ENCODE assay signal across 16 cellular contexts in genomic region chr20:38890497-38890818, GRCh38. TPM values are rescaled to one million over a fixed set of nuclear protein-coding genes. Genes with fewer than 3 reads are reported as not detected.
DNase-seq lines count a peak whose midpoint lies in the region; ATAC-seq, FAIRE-seq and TF ChIP-seq lines count a peak whose summit lies in the region.
"Had no signal": no experiment of that assay in that cellular context is flagged by ENCODE, and none has a peak within 500 bp of the region (broad histone marks: within the 10 kb centered on the region; RNA-seq: fewer than 3 reads in every experiment).

No MANE protein-coding gene starts in this region.

- no peak for DNase-seq in activated naive CD4-positive, alpha-beta T cell treated with anti-CD3 and anti-CD28 coated beads, Interleukin-2, amount 50 U/mL, for 72 hours (ENCODE audit: low spot score in 2 of 2)
- DNase-seq in activated naive CD4-positive, alpha-beta T cell treated with Interleukin-2 at 50 U/mL for 16 hours = no peak
- DNase-seq in RWPE2 (ENCODE audit: low spot score) (no peak), K562 (ENCODE audit: extremely low read depth in 1 of 4, low spot score in 3 of 4) (no peak), body of pancreas (no peak), right atrium auricular region (ENCODE audit: low spot score) (no peak)
- no peak for DNase-seq in stimulated activated naive CD8-positive, alpha-beta T cell treated with anti-CD3 and anti-CD28 coated beads, Interleukin-15, amount 100 ng/mL, for 72 hours
- DNase-seq: ACHN, endodermal cell had no signal

- no peaks in the 10 kb centered on the region for H3K9me3 Mint-ChIP-seq in activated naive CD4-positive, alpha-beta T cell treated with anti-CD3 and anti-CD28 coated beads, Interleukin-2, amount 50 U/mL, for 72 hours
- H3K9me3 Mint-ChIP-seq in stimulated activated naive CD8-positive, alpha-beta T cell treated with anti-CD3 and anti-CD28 coated beads, Interleukin-15, amount 100 ng/mL, for 72 hours = no peaks in the 10 kb centered on the region
- H3K9me3 Mint-ChIP-seq: brain, endodermal cell, GM23338 had no signal

- H4K20me1 ChIP-seq in K562 (replicated peaks; ENCODE audit: control insufficient read depth, insufficient read depth, low read length) = peaks cover 10% of the 10 kb centered on the region

- TF ChIP-seq EP300 in K562 (IDR thresholded peaks at IDR 0.05; ENCODE audit: low read length) = no peak

- no peak for TF ChIP-seq RAD21 in K562 (CRISPR knock-in tag; conservative IDR thresholded peaks at IDR 0.05 in 1 of 2, IDR thresholded peaks at IDR 0.05 in 1 of 2)

- no peak overlapping the region for H2AFZ ChIP-seq in K562 (ENCODE audit: low read depth, low read length)
- H2AFZ ChIP-seq: GM23338 had no signal

- no peak overlapping the region for H3K27ac ChIP-seq in RWPE2 (ENCODE audit: poor library complexity, severe bottlenecking)
- no peak overlapping the region for H3K27ac ChIP-seq in K562 (ENCODE audit: extremely low read depth, low read depth, low read length)
- no peak overlapping the region for H3K27ac ChIP-seq in body of pancreas
- H3K27ac ChIP-seq in right atrium auricular region = no peak overlapping the region
- H3K27ac ChIP-seq: HL-60, SK-N-MC had no signal

- H3K9me1 ChIP-seq in K562 (ENCODE audit: control insufficient read depth, insufficient read depth, low read length) = peaks cover 9% of the 10 kb centered on the region

- TF ChIP-seq CTCF in RWPE2 (IDR thresholded peaks at IDR 0.05; ENCODE audit: poor library complexity, severe bottlenecking) = no peak
- TF ChIP-seq CTCF in K562 (IDR thresholded peaks at IDR 0.05 in 2 of 3, conservative IDR thresholded peaks at IDR 0.05 in 1 of 3; ENCODE audit: insufficient read depth in 2 of 3, low read depth in 1 of 3, low read length in 3 of 3) = no peak
- no peak for TF ChIP-seq CTCF in body of pancreas (IDR thresholded peaks at IDR 0.05)
- TF ChIP-seq CTCF in right atrium auricular region (IDR thresholded peaks at IDR 0.05) = no peak

- peak overlapping the region in 1 of 2 donors; percentile 22 for H3K4me3 Mint-ChIP-seq in stimulated activated naive CD8-positive, alpha-beta T cell treated with anti-CD3 and anti-CD28 coated beads, Interleukin-15, amount 100 ng/mL, for 72 hours
- H3K4me3 Mint-ChIP-seq: brain, endodermal cell, GM23338 had no signal

- WGBS in K562 (ENCODE audit: insufficient coverage, low coverage, missing lambda C conversion rate) = 29% methylated on average over 3 of the region's 3 CpGs
- 54 to 68% methylated on average over 3 of the region's 3 CpGs for WGBS in body of pancreas, 2 donors

- CTCF ChIA-PET in K562 (lab: Yijun Ruan, JAX; ENCODE audit: low intra/inter-chr PET ratio) = interaction anchor here (0.9 kb wide), 1 partner anchor 244 kb away, joined by 4 read pairs; no protein-coding TSS in a partner anchor

- ATAC-seq in activated naive CD4-positive, alpha-beta T cell treated with anti-CD3 and anti-CD28 coated beads, Interleukin-2, amount 50 U/mL, for 72 hours = peak; percentile 45 to 73
- ATAC-seq in RWPE2 (ENCODE audit: low read depth) (peak; percentile 17; the same call in 2 of the 3 replicates), K562 (no peak), body of pancreas (no peak), HG02798 (IDR thresholded peaks at IDR 0.05; ENCODE audit: poor library complexity, unreplicated experiment) (no peak)
- peak; percentile 58 for ATAC-seq in stimulated activated naive CD8-positive, alpha-beta T cell treated with anti-CD3 and anti-CD28 coated beads, Interleukin-15, amount 100 ng/mL, for 72 hours
- ATAC-seq: GM23338 had no signal

- H3K36me3 Mint-ChIP-seq in activated naive CD4-positive, alpha-beta T cell treated with anti-CD3 and anti-CD28 coated beads, Interleukin-2, amount 50 U/mL, for 72 hours = peaks cover 0 to 14% of the 10 kb centered on the region in 2 donors
- H3K36me3 Mint-ChIP-seq: brain had no signal

- H3K4me3 ChIP-seq in RWPE2 (ENCODE audit: severe bottlenecking) (no peak overlapping the region), K562 (no peak overlapping the region), body of pancreas (no peak overlapping the region), right atrium auricular region (no peak overlapping the region)
- H3K4me3 ChIP-seq: GM23338, SK-N-MC, smooth muscle cell, tibial nerve had no signal

- no peak overlapping the region for H3K4me2 ChIP-seq in K562 (ENCODE audit: insufficient read depth, low read length)
- H3K4me2 ChIP-seq: GM23338, smooth muscle cell had no signal

- H3K36me3 ChIP-seq in RWPE2 (ENCODE audit: low read depth) (no peaks in the 10 kb centered on the region), K562 (ENCODE audit: control insufficient read depth, insufficient read depth, low read length) (no peaks in the 10 kb centered on the region), body of pancreas (replicated peaks in 1 of 2; ENCODE audit: insufficient read depth in 1 of 2, low read depth in 2 of 2) (no peaks in the 10 kb centered on the region), right atrium auricular region (no peaks in the 10 kb centered on the region)
- H3K36me3 ChIP-seq: tibial nerve had no signal

- H3K27me3 Mint-ChIP-seq in stimulated activated naive CD8-positive, alpha-beta T cell treated with anti-CD3 and anti-CD28 coated beads, Interleukin-15, amount 100 ng/mL, for 72 hours = no peaks in the 10 kb centered on the region

- no peaks in the 10 kb centered on the region for H3K27me3 ChIP-seq in RWPE2 (ENCODE audit: insufficient read depth, poor library complexity, severe bottlenecking)
- no peaks in the 10 kb centered on the region for H3K27me3 ChIP-seq in K562 (ENCODE audit: control insufficient read depth in 2 of 2, insufficient read depth in 2 of 2, low read length in 2 of 2)
- H3K27me3 ChIP-seq in body of pancreas = no peaks in the 10 kb centered on the region
- H3K27me3 ChIP-seq in right atrium auricular region = no peaks in the 10 kb centered on the region

- H3K79me2 ChIP-seq in K562 (ENCODE audit: control insufficient read depth, insufficient read depth, low read length) = no peaks in the 10 kb centered on the region

- H3K4me1 Mint-ChIP-seq in stimulated activated naive CD8-positive, alpha-beta T cell treated with anti-CD3 and anti-CD28 coated beads, Interleukin-15, amount 100 ng/mL, for 72 hours = peaks cover 71% of the 10 kb centered on the region

- in situ Hi-C loops in K562 (cut with MboI) = loop anchor here (10.0 kb wide), 1 partner anchor 246 kb away; no protein-coding TSS in a partner anchor

- no peaks in the 10 kb centered on the region for H3K4me1 ChIP-seq in RWPE2 (ENCODE audit: insufficient read depth, poor library complexity, severe bottlenecking)
- peaks cover 23 to 33% of the 10 kb centered on the region in 2 experiments for H3K4me1 ChIP-seq in K562 (replicated peaks in 1 of 2; ENCODE audit: control insufficient read depth in 2 of 2, insufficient read depth in 2 of 2, low read length in 2 of 2)
- H3K4me1 ChIP-seq in body of pancreas = peaks cover 16% of the 10 kb centered on the region
- H3K4me1 ChIP-seq in right atrium auricular region = peaks cover 0 to 10% of the 10 kb centered on the region in 2 donors

- H3K9me3 ChIP-seq in RWPE2 (ENCODE audit: severe bottlenecking) (no peaks in the 10 kb centered on the region), K562 (replicated peaks; ENCODE audit: control insufficient read depth, insufficient read depth, low read depth, low read length) (no peaks in the 10 kb centered on the region), body of pancreas (no peaks in the 10 kb centered on the region), right atrium auricular region (no peaks in the 10 kb centered on the region)
- H3K9me3 ChIP-seq: tibial nerve had no signal

- H3K27ac Mint-ChIP-seq in activated naive CD4-positive, alpha-beta T cell treated with anti-CD3 and anti-CD28 coated beads, Interleukin-2, amount 50 U/mL, for 72 hours = peak overlapping the region; percentile 63 to 89
- H3K27ac Mint-ChIP-seq in stimulated activated naive CD8-positive, alpha-beta T cell treated with anti-CD3 and anti-CD28 coated beads, Interleukin-15, amount 100 ng/mL, for 72 hours = peak overlapping the region; percentile 53 to 61
- H3K27ac Mint-ChIP-seq: endodermal cell, GM23338 had no signal

- BruUV-seq in K562 (replicated peaks; lab: Mats Ljungman, UMichigan) = no TSS peak

- H3K9ac ChIP-seq in K562 (ENCODE audit: insufficient read depth in 1 of 2, low read depth in 2 of 2, low read length in 2 of 2) = no peak overlapping the region

- FAIRE-seq in K562 (lab: Jason Lieb, UNC) = no peak

- intact Hi-C loops in K562 (cut with micrococcal nuclease) (loop anchor here (5.0 kb wide), 5 partner anchors 83 to 243 kb away; partner anchors contain the start of gene PPP1R16B), body of pancreas (cut with DNase I) (no loop called here)

- POLR2A ChIA-PET in K562 (lab: Yijun Ruan, JAX) = interaction anchor here (1.0 kb wide), 1 partner anchor 10 kb away, joined by 3 read pairs; no protein-coding TSS in a partner anchor

- no peak for TF ChIP-seq POLR2A in K562 (conservative IDR thresholded peaks at IDR 0.05)
- TF ChIP-seq POLR2A in body of pancreas (IDR thresholded peaks at IDR 0.05) = no peak

TF ChIP-seq in K562, 482 proteins besides CTCF, POLR2A, EP300 and RAD21:
- TF ChIP-seq ZKSCAN8 (CRISPR knock-in tag; IDR thresholded peaks at IDR 0.05) = peak; percentile 95
- TF ChIP-seq ZFP30 (CRISPR knock-in tag; IDR thresholded peaks at IDR 0.05; ENCODE audit: borderline replicate concordance) = no peak
- 0 out of 2 replicates have a peak, but pooled peaks have one; percentile 8 for TF ChIP-seq FOSL1 (tag; conservative IDR thresholded peaks at IDR 0.05)
TF ChIP-seq in K562: peak in this region for 2.

RNA-seq across cellular contexts. Expression of gene FAM83D, which starts 35.8 kb away (rescaled TPM):
- total RNA-seq in activated naive CD4-positive, alpha-beta T cell treated with anti-CD3 and anti-CD28 coated beads, Interleukin-2, amount 50 U/mL, for 72 hours = 10 to 100 TPM; 14.5 to 18.4 TPM
- 59.8 and 69.3 TPM in 2 replicates for total RNA-seq in K562 (2011; cell fraction: chromatin; rRNA removed; ENCODE audit: low replicate concordance)
- total RNA-seq in K562 (2011; cell fraction: nucleolus; rRNA removed) = 58.9 and 62.4 TPM in 2 replicates
- 44.0 and 52.1 TPM in 2 replicates for total RNA-seq in K562 (2011; cell fraction: nucleoplasm; rRNA removed)
- total RNA-seq in K562 (2014; rRNA removed) (43.5 and 64.6 TPM in 2 replicates), K562 (2014; rRNA removed; fragmentation: Illumina TruSeq; extraction: Trizol) (46.0 and 47.2 TPM in 2 replicates), K562 (2015; rRNA removed; fragmentation: Illumina TruSeq; extraction: Trizol) (38.6 TPM in 2 replicates), K562 (2021) (51.9 and 55.6 TPM in 2 replicates), body of pancreas (under 1 TPM in 1 of 2 donors, not detected in 1; 0.52 TPM), right atrium auricular region (1 to 10 TPM; 1.1 to 2.2 TPM)
- polyA plus RNA-seq in K562 (2011; rRNA removed) (66.1 and 79.6 TPM in 2 replicates), K562 (2014; fragmentation: Illumina TruSeq; extraction: Trizol) (57.5 and 64.1 TPM in 2 replicates), K562 (2014; fragmentation: Nextera tagmentation; extraction: Ambion mirVana) (1 to 10 TPM; 8.2 to 9.9 TPM), K562 (2014; rRNA removed) (35.6 and 56.1 TPM in 2 replicates)
- polyA plus RNA-seq in K562 (2011; cell fraction: cytosol; rRNA removed) = 57.6 and 77.4 TPM in 2 replicates
- polyA plus RNA-seq in K562 (2011; cell fraction: nucleus; rRNA removed) = 90.7 and 94.9 TPM in 2 replicates
- polyA plus RNA-seq in K562 (2012) = 17.9 and 30.5 TPM in 2 replicates
- 67.6 and 82.6 TPM in 2 replicates for polyA minus RNA-seq in K562 (2011; rRNA and poly(A)+ RNA removed)
- polyA minus RNA-seq in K562 (2011; cell fraction: cytosol; rRNA and poly(A)+ RNA removed) = 36.9 and 40.1 TPM in 2 replicates
- 46.3 and 57.0 TPM in 2 replicates for polyA minus RNA-seq in K562 (2011; cell fraction: nucleus; rRNA and poly(A)+ RNA removed)

Comparison
In these comparisons a context has a peak if more than half of its experiments do, and no peak if none do; other contexts are left out.
1. ATAC-seq: peak in activated naive CD4-positive, alpha-beta T cell treated with anti-CD3 and anti-CD28 coated beads, Interleukin-2, amount 50 U/mL, for 72 hours (2 of 2), RWPE2 (single experiment) and stimulated activated naive CD8-positive, alpha-beta T cell treated with anti-CD3 and anti-CD28 coated beads, Interleukin-15, amount 100 ng/mL, for 72 hours (single experiment); none in K562 (single experiment), body of pancreas (single experiment) and HG02798 (single experiment).
2. RNA of gene FAM83D, which starts 35.8 kb away (total RNA-seq): 38.6 to 69.3 TPM in K562 and 14.5 to 18.4 TPM in activated naive CD4-positive, alpha-beta T cell treated with anti-CD3 and anti-CD28 coated beads, Interleukin-2, amount 50 U/mL, for 72 hours; 1.1 to 2.2 TPM in right atrium auricular region and 0.52 TPM in body of pancreas; every median in the first group is over 4 times any median in the second.